ENCODE assay signal across 34 cellular contexts in the genomic region with DNA sequence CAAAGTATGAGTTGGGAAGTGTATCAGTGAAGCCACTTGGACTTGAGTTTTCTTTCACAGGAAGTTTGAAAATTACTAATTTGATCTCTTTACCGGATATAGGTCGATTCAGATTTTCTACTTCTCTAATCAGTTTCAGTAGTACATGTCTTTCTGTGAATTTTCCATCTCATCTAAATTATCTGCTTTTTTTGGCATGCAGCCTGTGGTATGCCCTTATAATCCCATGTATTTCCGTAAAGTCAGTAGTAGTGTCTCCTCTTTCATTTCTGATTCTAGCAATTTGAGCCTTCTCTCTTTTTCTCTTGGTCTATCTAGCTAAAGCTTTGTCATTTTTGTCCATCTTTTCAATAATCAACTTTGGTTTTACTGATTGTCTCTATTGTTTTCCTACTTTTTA.
"Had no signal": no experiment of that assay in that cellular context is flagged by ENCODE, and none has a peak within 500 bp of the region (broad histone marks: within the 10 kb centered on the region; RNA-seq: fewer than 3 reads in every experiment).

No MANE protein-coding gene starts in this region.

- H3K27ac ChIP-seq: KMS-11 had no signal

- H3K9ac ChIP-seq: KMS-11 had no signal

- H3K36me3 ChIP-seq: MG63 had no signal

- H3K27me3 ChIP-seq: MG63 had no signal

- H3K4me2 ChIP-seq: KMS-11 had no signal

- DNase-seq: Karpas-422, Kasumi-1, MG63, MM.1S, MV-4-11, NCI-H1048, NCI-H1092, NCI-H1092 treated with DMSO at 0.1 percent for 48 hours, NCI-H1105, NCI-H1105 treated with DMSO at 0.1 percent for 48 hours, NCI-H1417, NCI-H1417 treated with DMSO at 0.1 percent for 48 hours, NCI-H1436, NCI-H1436 treated with DMSO at 0.1 percent for 48 hours, NCI-H146, NCI-H1694, NCI-H1694 treated with DMSO at 0.1 percent for 48 hours, NCI-H187, NCI-H187 treated with DMSO at 0.1 percent for 48 hours, NCI-H1930, NCI-H2029, NCI-H2029 treated with DMSO at 0.1 percent for 48 hours, NCI-H2081, NCI-H2081 treated with DMSO at 0.1 percent for 48 hours, NCI-H2107, NCI-H2171, NCI-H2171 treated with DMSO at 0.1 percent for 48 hours, NCI-H2227 treated with DMSO at 0.1 percent for 48 hours, NCI-H226, NCI-H345, NCI-H446, NCI-H446 treated with DMSO at 0.1 percent for 48 hours, NCI-H510A had no signal

- H3K4me3 ChIP-seq: MG63 had no signal

- H3K9me3 ChIP-seq: MG63 had no signal
